Comparison of ENCODE assay signal across 8 cellular contexts in the genomic region with DNA sequence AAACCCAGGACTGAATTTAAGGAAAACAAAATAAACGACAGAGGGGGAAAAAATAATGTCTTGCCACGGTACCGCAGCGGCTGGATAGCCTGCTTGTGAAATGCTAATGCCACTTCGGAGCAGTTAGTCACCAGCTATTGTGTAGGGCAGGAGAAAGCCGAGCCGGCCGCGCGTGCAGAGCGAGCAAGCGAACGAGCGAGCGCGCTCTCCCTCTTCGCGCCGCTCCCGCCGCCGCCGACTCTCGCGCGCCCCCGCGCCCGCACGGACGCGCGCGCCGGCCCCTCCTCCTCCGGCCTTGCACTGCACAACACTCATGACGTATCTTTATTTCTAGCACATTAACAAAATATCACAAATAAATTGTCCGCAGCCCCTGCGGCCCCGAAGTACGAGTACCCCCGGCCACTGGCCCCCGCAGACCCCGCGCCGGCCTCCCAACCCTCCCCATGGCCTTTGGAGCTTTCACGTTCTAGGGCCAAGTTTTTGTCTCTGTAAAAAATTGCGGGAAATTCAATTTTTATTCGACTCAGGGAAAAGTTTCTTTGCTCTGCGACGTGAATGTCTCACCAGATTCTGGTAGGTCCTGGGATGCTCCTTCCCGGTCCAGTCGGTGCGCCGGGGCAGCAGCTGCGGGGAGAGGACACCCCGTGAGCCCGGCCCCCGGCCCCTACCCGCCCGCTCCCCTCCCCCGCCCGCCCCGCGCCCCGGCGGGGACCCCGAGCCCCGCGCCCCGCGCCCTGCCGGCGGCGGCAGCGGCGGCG. TPM values are rescaled to one million over a fixed set of nuclear protein-coding genes. Genes with fewer than 3 reads are reported as not detected.
DNase-seq lines count a peak whose midpoint lies in the region; ATAC-seq and TF ChIP-seq lines count a peak whose summit lies in the region.

No MANE protein-coding gene starts in this region.

- peaks cover 6% of the 10 kb centered on the region for H3K27me3 Mint-ChIP-seq in activated naive CD8-positive, alpha-beta T cell
- H3K27me3 Mint-ChIP-seq in osteocyte (ENCODE audit: unreplicated experiment): peaks cover 7% of the 10 kb centered on the region

- H3K4me3 Mint-ChIP-seq in activated naive CD8-positive, alpha-beta T cell: peak overlapping the region; percentile 94
- H3K4me3 Mint-ChIP-seq in osteocyte (ENCODE audit: unreplicated experiment): peak overlapping the region; percentile 83

- TF ChIP-seq POLR2A in GM10847 (IDR thresholded peaks at IDR 0.05; ENCODE audit: extremely low read depth, insufficient read length): peak; percentile 32

- H3K4me1 ChIP-seq in thoracic aorta (ENCODE audit: control insufficient read depth in 1 of 2, low read depth in 2 of 2): peaks cover 36 to 48% of the 10 kb centered on the region in 2 donors

- DNase-seq in NCI-H1092 treated with DMSO at 0.1 percent for 48 hours (lab: John Stamatoyannopoulos, UW) (peak; percentile 78), head of caudate nucleus (peak; percentile 81 to 97 (median 91)), osteocyte (ENCODE audit: extremely low spot score, unreplicated experiment) (peak; percentile 96), thoracic aorta (ENCODE audit: low spot score) (peak; percentile 73)

- no peaks in the 10 kb centered on the region for H3K9me3 ChIP-seq in thoracic aorta

- intact Hi-C loops in head of caudate nucleus (cut with DNase I): loop anchor here (5.0 kb wide), 2 partner anchors 155 to 460 kb away; a partner anchor contains a TSS

- H3K4me1 Mint-ChIP-seq in activated naive CD8-positive, alpha-beta T cell (ENCODE audit: low read depth): peaks cover 50% of the 10 kb centered on the region
- H3K4me1 Mint-ChIP-seq in osteocyte (ENCODE audit: unreplicated experiment): peaks cover 46% of the 10 kb centered on the region

- TF ChIP-seq CTCF in osteocyte (IDR thresholded peaks at IDR 0.05) (no peak), thoracic aorta (IDR thresholded peaks at IDR 0.05) (no peak)

- H3K27ac Mint-ChIP-seq in activated naive CD8-positive, alpha-beta T cell: peak overlapping the region; percentile 94
- H3K27ac Mint-ChIP-seq in osteocyte (ENCODE audit: unreplicated experiment): peak overlapping the region; percentile 93

- H3K4me3 ChIP-seq in thoracic aorta: peak overlapping the region; percentile 99

- peaks cover 7% of the 10 kb centered on the region for H3K36me3 Mint-ChIP-seq in activated naive CD8-positive, alpha-beta T cell
- H3K36me3 Mint-ChIP-seq in osteocyte (ENCODE audit: unreplicated experiment): peaks cover under 1% of the 10 kb centered on the region

- H3K9me3 Mint-ChIP-seq in activated naive CD8-positive, alpha-beta T cell (ENCODE audit: low read depth): no peaks in the 10 kb centered on the region
- no peaks in the 10 kb centered on the region for H3K9me3 Mint-ChIP-seq in osteocyte (ENCODE audit: unreplicated experiment)

- no peaks in the 10 kb centered on the region for H3K27me3 ChIP-seq in thoracic aorta (replicated peaks; ENCODE audit: insufficient read depth)

- peak overlapping the region; percentile 97 for H3K27ac ChIP-seq in thoracic aorta

- peak; percentile 40 for ATAC-seq in HG02623 (IDR thresholded peaks at IDR 0.05; ENCODE audit: unreplicated experiment)
- peak; percentile 75 for ATAC-seq in SK-N-SH treated with all-trans-retinoic acid at 6 μM for 48 hours
- ATAC-seq in thoracic aorta (ENCODE audit: insufficient number of reproducible peaks, low FRiP score, low read depth): peak; percentile 82

- H3K36me3 ChIP-seq in thoracic aorta: no peaks in the 10 kb centered on the region

TF ChIP-seq in SK-N-SH treated with all-trans-retinoic acid at 6 μM for 48 hours, 23 proteins besides CTCF, POLR2A, EP300 and RAD21 (continues in another document):
- TF ChIP-seq, protein P1, sequence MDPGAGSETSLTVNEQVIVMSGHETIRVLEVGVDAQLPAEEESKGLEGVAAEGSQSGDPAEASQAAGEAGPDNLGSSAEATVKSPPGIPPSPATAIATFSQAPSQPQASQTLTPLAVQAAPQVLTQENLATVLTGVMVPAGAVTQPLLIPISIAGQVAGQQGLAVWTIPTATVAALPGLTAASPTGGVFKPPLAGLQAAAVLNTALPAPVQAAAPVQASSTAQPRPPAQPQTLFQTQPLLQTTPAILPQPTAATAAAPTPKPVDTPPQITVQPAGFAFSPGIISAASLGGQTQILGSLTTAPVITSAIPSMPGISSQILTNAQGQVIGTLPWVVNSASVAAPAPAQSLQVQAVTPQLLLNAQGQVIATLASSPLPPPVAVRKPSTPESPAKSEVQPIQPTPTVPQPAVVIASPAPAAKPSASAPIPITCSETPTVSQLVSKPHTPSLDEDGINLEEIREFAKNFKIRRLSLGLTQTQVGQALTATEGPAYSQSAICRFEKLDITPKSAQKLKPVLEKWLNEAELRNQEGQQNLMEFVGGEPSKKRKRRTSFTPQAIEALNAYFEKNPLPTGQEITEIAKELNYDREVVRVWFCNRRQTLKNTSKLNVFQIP (CRISPR knock-in tag; IDR thresholded peaks at IDR 0.05; ENCODE audit: borderline replicate concordance, low read depth): no peak
- TF ChIP-seq OSR1 (CRISPR knock-in tag; IDR thresholded peaks at IDR 0.05): no peak
- peak; percentile 22; the same call in 1 of the 2 replicates for TF ChIP-seq ZNF70 (CRISPR knock-in tag; IDR thresholded peaks at IDR 0.05)
- no peak for TF ChIP-seq TOX (CRISPR knock-in tag; IDR thresholded peaks at IDR 0.05; ENCODE audit: borderline replicate concordance)
- no peak for TF ChIP-seq ESRRG (CRISPR knock-in tag; IDR thresholded peaks at IDR 0.05)
- TF ChIP-seq, protein P2, sequence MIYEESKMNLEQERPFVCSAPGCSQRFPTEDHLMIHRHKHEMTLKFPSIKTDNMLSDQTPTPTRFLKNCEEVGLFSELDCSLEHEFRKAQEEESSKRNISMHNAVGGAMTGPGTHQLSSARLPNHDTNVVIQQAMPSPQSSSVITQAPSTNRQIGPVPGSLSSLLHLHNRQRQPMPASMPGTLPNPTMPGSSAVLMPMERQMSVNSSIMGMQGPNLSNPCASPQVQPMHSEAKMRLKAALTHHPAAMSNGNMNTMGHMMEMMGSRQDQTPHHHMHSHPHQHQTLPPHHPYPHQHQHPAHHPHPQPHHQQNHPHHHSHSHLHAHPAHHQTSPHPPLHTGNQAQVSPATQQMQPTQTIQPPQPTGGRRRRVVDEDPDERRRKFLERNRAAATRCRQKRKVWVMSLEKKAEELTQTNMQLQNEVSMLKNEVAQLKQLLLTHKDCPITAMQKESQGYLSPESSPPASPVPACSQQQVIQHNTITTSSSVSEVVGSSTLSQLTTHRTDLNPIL (CRISPR knock-in tag; IDR thresholded peaks at IDR 0.05; ENCODE audit: low read depth): no peak
- TF ChIP-seq ISL1 (CRISPR knock-in tag; IDR thresholded peaks at IDR 0.05): 0 out of 2 replicates have a peak, but pooled peaks have one; percentile 15
- no peak for TF ChIP-seq GLIS3 (CRISPR knock-in tag; IDR thresholded peaks at IDR 0.05)
- TF ChIP-seq, protein P3, sequence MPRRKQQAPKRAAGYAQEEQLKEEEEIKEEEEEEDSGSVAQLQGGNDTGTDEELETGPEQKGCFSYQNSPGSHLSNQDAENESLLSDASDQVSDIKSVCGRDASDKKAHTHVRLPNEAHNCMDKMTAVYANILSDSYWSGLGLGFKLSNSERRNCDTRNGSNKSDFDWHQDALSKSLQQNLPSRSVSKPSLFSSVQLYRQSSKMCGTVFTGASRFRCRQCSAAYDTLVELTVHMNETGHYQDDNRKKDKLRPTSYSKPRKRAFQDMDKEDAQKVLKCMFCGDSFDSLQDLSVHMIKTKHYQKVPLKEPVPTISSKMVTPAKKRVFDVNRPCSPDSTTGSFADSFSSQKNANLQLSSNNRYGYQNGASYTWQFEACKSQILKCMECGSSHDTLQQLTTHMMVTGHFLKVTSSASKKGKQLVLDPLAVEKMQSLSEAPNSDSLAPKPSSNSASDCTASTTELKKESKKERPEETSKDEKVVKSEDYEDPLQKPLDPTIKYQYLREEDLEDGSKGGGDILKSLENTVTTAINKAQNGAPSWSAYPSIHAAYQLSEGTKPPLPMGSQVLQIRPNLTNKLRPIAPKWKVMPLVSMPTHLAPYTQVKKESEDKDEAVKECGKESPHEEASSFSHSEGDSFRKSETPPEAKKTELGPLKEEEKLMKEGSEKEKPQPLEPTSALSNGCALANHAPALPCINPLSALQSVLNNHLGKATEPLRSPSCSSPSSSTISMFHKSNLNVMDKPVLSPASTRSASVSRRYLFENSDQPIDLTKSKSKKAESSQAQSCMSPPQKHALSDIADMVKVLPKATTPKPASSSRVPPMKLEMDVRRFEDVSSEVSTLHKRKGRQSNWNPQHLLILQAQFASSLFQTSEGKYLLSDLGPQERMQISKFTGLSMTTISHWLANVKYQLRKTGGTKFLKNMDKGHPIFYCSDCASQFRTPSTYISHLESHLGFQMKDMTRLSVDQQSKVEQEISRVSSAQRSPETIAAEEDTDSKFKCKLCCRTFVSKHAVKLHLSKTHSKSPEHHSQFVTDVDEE (CRISPR knock-in tag; IDR thresholded peaks at IDR 0.05): peak; percentile 89
- TF ChIP-seq, protein P4, sequence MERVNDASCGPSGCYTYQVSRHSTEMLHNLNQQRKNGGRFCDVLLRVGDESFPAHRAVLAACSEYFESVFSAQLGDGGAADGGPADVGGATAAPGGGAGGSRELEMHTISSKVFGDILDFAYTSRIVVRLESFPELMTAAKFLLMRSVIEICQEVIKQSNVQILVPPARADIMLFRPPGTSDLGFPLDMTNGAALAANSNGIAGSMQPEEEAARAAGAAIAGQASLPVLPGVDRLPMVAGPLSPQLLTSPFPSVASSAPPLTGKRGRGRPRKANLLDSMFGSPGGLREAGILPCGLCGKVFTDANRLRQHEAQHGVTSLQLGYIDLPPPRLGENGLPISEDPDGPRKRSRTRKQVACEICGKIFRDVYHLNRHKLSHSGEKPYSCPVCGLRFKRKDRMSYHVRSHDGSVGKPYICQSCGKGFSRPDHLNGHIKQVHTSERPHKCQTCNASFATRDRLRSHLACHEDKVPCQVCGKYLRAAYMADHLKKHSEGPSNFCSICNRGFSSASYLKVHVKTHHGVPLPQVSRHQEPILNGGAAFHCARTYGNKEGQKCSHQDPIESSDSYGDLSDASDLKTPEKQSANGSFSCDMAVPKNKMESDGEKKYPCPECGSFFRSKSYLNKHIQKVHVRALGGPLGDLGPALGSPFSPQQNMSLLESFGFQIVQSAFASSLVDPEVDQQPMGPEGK (CRISPR knock-in tag; IDR thresholded peaks at IDR 0.05; ENCODE audit: borderline replicate concordance): no peak
- TF ChIP-seq ZC3H10 (CRISPR knock-in tag; IDR thresholded peaks at IDR 0.05): no peak

RNA-seq across cellular contexts. Expression of a gene that starts 1.0 kb away (rescaled TPM):
- total RNA-seq in osteocyte (22.1 and 22.8 TPM in 2 replicates), thoracic aorta (10 to 100 TPM; 25.0 to 35.6 TPM)

Comparison
In these comparisons a context has a peak if more than half of its experiments do, and no peak if none do; other contexts are left out.
1. Peak in every context shown above with its lines: DNase-seq, ATAC-seq, H3K4me3 ChIP-seq and H3K27ac ChIP-seq.